Comparison of ENCODE assay signal across 26 cellular contexts in genomic region chr13:50412046-50412617, GRCh38.
A peak's percentile ranks its signal among the peaks of the same experiment; 100 is the strongest.
DNase-seq lines count a peak whose midpoint lies in the region; ATAC-seq, FAIRE-seq and TF ChIP-seq lines count a peak whose summit lies in the region.
"Had no signal": no experiment of that assay in that cellular context is flagged by ENCODE, and none has a peak within 500 bp of the region (broad histone marks: within the 10 kb centered on the region; RNA-seq: fewer than 3 reads in every experiment).

No MANE protein-coding gene starts in this region.

- peaks cover 4% of the 10 kb centered on the region for H3K36me3 Mint-ChIP-seq in MCF 10A (ENCODE audit: insufficient read depth, unreplicated experiment)
- peaks cover 5% of the 10 kb centered on the region for H3K36me3 Mint-ChIP-seq in astrocyte (ENCODE audit: low read depth, unreplicated experiment)
- H3K36me3 Mint-ChIP-seq: activated naive CD4-positive, alpha-beta T cell treated with anti-CD3 and anti-CD28 coated beads, Interleukin-2, amount 10 ng/mL, durations not matched to agents 7 days and 5 days had no signal

- TF ChIP-seq CTCF in MCF 10A (IDR thresholded peaks at IDR 0.05; ENCODE audit: unreplicated experiment) (no peak), breast epithelium (IDR thresholded peaks at IDR 0.05) (no peak), astrocyte (IDR thresholded peaks at IDR 0.05; ENCODE audit: insufficient read depth, low read depth, low read length) (no peak), left lung (IDR thresholded peaks at IDR 0.05) (no peak), gastrocnemius medialis (IDR thresholded peaks at IDR 0.05 in 4 of 5, conservative IDR thresholded peaks at IDR 0.05 in 1 of 5) (no peak)

- H3K27me3 Mint-ChIP-seq in MCF 10A (ENCODE audit: insufficient read depth, unreplicated experiment) (no peaks in the 10 kb centered on the region), astrocyte (ENCODE audit: low read depth, unreplicated experiment) (no peaks in the 10 kb centered on the region)
- H3K27me3 Mint-ChIP-seq: dendritic cell treated with granulocyte-macrophage colony-stimulating factor and Interleukin-4, amounts not matched to agents 40 ng/mL and 50 ng/mL, for 4 days had no signal

- H3K4me2 ChIP-seq in astrocyte (ENCODE audit: low read length), result peak overlapping the region; percentile 55
- H3K4me2 ChIP-seq: KMS-11 had no signal

- H3K9me3 ChIP-seq in breast epithelium, result no peaks in the 10 kb centered on the region
- H3K9me3 ChIP-seq in astrocyte (ENCODE audit: insufficient read depth, low read depth, low read length), result no peaks in the 10 kb centered on the region
- no peaks in the 10 kb centered on the region for H3K9me3 ChIP-seq in left lung
- no peaks in the 10 kb centered on the region for H3K9me3 ChIP-seq in gastrocnemius medialis
- H3K9me3 ChIP-seq: BE2C, stomach, tibial artery had no signal

- H3K9me3 Mint-ChIP-seq in MCF 10A (ENCODE audit: unreplicated experiment) (peaks cover 12% of the 10 kb centered on the region), astrocyte (ENCODE audit: unreplicated experiment) (peaks cover 6% of the 10 kb centered on the region)

- no peaks in the 10 kb centered on the region for H3K27me3 ChIP-seq in breast epithelium
- no peaks in the 10 kb centered on the region for H3K27me3 ChIP-seq in astrocyte (ENCODE audit: insufficient read depth, low read length)
- no peaks in the 10 kb centered on the region for H3K27me3 ChIP-seq in left lung
- no peaks in the 10 kb centered on the region for H3K27me3 ChIP-seq in gastrocnemius medialis
- H3K27me3 ChIP-seq: BE2C, heart left ventricle, stomach, tibial artery had no signal

- H3K27ac ChIP-seq in breast epithelium (no peak overlapping the region), astrocyte (ENCODE audit: low read depth, low read length) (peak overlapping the region; percentile 33), left lung (peak overlapping the region in 1 of 2 donors; percentile 42), gastrocnemius medialis (peak overlapping the region in 1 of 4 donors; percentile 58)
- H3K27ac ChIP-seq: KMS-11, stomach had no signal

- ATAC-seq in left lung, result peak; percentile 52
- ATAC-seq in gastrocnemius medialis, result no peak
- no peak for ATAC-seq in GM19452 (IDR thresholded peaks at IDR 0.05; ENCODE audit: unreplicated experiment)
- ATAC-seq: activated CD8-positive, alpha-beta memory T cell treated with anti-CD3 and anti-CD28 coated beads, Interleukin-2, amount 10 ng/mL, durations not matched to agents 7 days and 5 days; activated T-cell treated with anti-CD3 and anti-CD28 coated beads, Interleukin-2, amount 50 U/mL, for 72 hours had no signal

- H3K4me3 Mint-ChIP-seq in MCF 10A (ENCODE audit: unreplicated experiment) (no peak overlapping the region), astrocyte (ENCODE audit: unreplicated experiment) (no peak overlapping the region)
- H3K4me3 Mint-ChIP-seq: activated CD8-positive, alpha-beta memory T cell treated with anti-CD3 and anti-CD28 coated beads, Interleukin-2, amount 10 ng/mL, durations not matched to agents 7 days and 5 days; activated naive CD4-positive, alpha-beta T cell treated with anti-CD3 and anti-CD28 coated beads, Interleukin-2, amount 10 ng/mL, durations not matched to agents 7 days and 5 days; activated T-cell treated with anti-CD3 and anti-CD28 coated beads, Interleukin-2, amount 50 U/mL, for 72 hours; dendritic cell treated with granulocyte-macrophage colony-stimulating factor and Interleukin-4, amounts not matched to agents 40 ng/mL and 50 ng/mL, for 4 days had no signal

- in situ Hi-C loops in gastrocnemius medialis (cut with MboI; ENCODE audit: low sequenced_read_pairs in 4 of 4), result no loop called here

- no peak overlapping the region for H3K4me3 ChIP-seq in breast epithelium
- no peak overlapping the region for H3K4me3 ChIP-seq in astrocyte (ENCODE audit: insufficient read depth, low read depth, low read length)
- H3K4me3 ChIP-seq in left lung, result no peak overlapping the region
- H3K4me3 ChIP-seq in gastrocnemius medialis, result no peak overlapping the region
- H3K4me3 ChIP-seq: heart left ventricle, stomach, tibial artery had no signal

- POLR2A ChIA-PET in MCF 10A (lab: Yijun Ruan, JAX), result interaction anchor here (0.9 to 2.8 kb wide), 6 partner anchors 7 to 117 kb away, joined by 3 to 23 read pairs (median 4); no protein-coding TSS in a partner anchor

- peak; percentile 73 for FAIRE-seq in astrocyte (lab: Jason Lieb, UNC)
- FAIRE-seq: endometrium, GM12892 had no signal

- intact Hi-C loops in MCF 10A (cut with micrococcal nuclease) (no loop called here), breast epithelium (cut with DNase I; ENCODE audit: low total_unique reads) (no loop called here), left lung (cut with DNase I) (no loop called here), gastrocnemius medialis (cut with DNase I; ENCODE audit: low total_unique reads) (no loop called here)

- H3K36me3 ChIP-seq in breast epithelium (no peaks in the 10 kb centered on the region), astrocyte (ENCODE audit: insufficient read depth, low read length) (no peaks in the 10 kb centered on the region), left lung (no peaks in the 10 kb centered on the region), gastrocnemius medialis (no peaks in the 10 kb centered on the region)
- H3K36me3 ChIP-seq: BE2C, heart left ventricle, stomach, tibial artery had no signal

- TF ChIP-seq POLR2A in breast epithelium (IDR thresholded peaks at IDR 0.05) (no peak), gastrocnemius medialis (IDR thresholded peaks at IDR 0.05) (no peak)

- H3K4me1 Mint-ChIP-seq in MCF 10A (ENCODE audit: insufficient read depth, unreplicated experiment), result peaks cover 14% of the 10 kb centered on the region
- H3K4me1 Mint-ChIP-seq in astrocyte (ENCODE audit: low read depth, unreplicated experiment), result peaks cover 30% of the 10 kb centered on the region
- H3K4me1 Mint-ChIP-seq: activated CD8-positive, alpha-beta memory T cell treated with anti-CD3 and anti-CD28 coated beads, Interleukin-2, amount 10 ng/mL, durations not matched to agents 7 days and 5 days; activated naive CD4-positive, alpha-beta T cell treated with anti-CD3 and anti-CD28 coated beads, Interleukin-2, amount 10 ng/mL, durations not matched to agents 7 days and 5 days had no signal

- no peak overlapping the region for H2AFZ ChIP-seq in astrocyte (ENCODE audit: low read depth, low read length)

- no TSS peak for BruUV-seq in MCF 10A (replicated peaks; lab: Mats Ljungman, UMichigan)

- CTCF ChIA-PET in MCF 10A (lab: Yijun Ruan, JAX), result interaction anchor here (1.1 kb wide), 1 partner anchor 11 kb away, joined by 4 read pairs; no protein-coding TSS in a partner anchor

- DNase-seq in MCF 10A (ENCODE audit: unreplicated experiment) (no peak), breast epithelium (ENCODE audit: low spot score in 2 of 2) (no peak), astrocyte (ENCODE audit: low read depth) (peak; percentile 32), left lung (no peak), NCI-H1436 treated with DMSO at 0.1 percent for 48 hours (lab: John Stamatoyannopoulos, UW) (no peak), AG08396 (ENCODE audit: low spot score) (no peak), gastrocnemius medialis (no peak)
- DNase-seq: activated CD4-positive, alpha-beta T cell treated with anti-CD3 and anti-CD28 coated beads, Interleukin-2, amount 50 U/mL, for 1 hour; activated CD8-positive, alpha-beta memory T cell treated with anti-CD3 and anti-CD28 coated beads, Interleukin-2, amount 10 ng/mL, durations not matched to agents 7 days and 5 days; activated naive CD4-positive, alpha-beta T cell treated with anti-CD3 and anti-CD28 coated beads, Interleukin-2, amount 10 ng/mL, durations not matched to agents 7 days and 5 days; activated T-cell treated with anti-CD3 and anti-CD28 coated beads, Interleukin-2, amount 50 U/mL, for 72 hours; BE2C; caudate nucleus; heart left ventricle; NCI-H146; NCI-H2171 treated with DMSO at 0.1 percent for 48 hours; NCI-H524 treated with DMSO at 0.1 percent for 48 hours; RPMI8226; stimulated activated CD8-positive, alpha-beta memory T cell treated with anti-CD3 and anti-CD28 coated beads, Interleukin-4, amount 100 ng/mL, for 48 hours; stomach; tibial artery had no signal

- H3K4me1 ChIP-seq in breast epithelium, result no peaks in the 10 kb centered on the region
- peaks cover 26% of the 10 kb centered on the region for H3K4me1 ChIP-seq in astrocyte (ENCODE audit: insufficient read depth, low read length)
- H3K4me1 ChIP-seq in left lung, result peaks cover 6 to 10% of the 10 kb centered on the region in 2 donors
- peaks cover 9 to 11% of the 10 kb centered on the region in 2 donors for H3K4me1 ChIP-seq in gastrocnemius medialis
- H3K4me1 ChIP-seq: BE2C had no signal

- no peaks in the 10 kb centered on the region for H4K20me1 ChIP-seq in astrocyte (ENCODE audit: insufficient read depth, low read length)

- no peak overlapping the region for H3K9ac ChIP-seq in astrocyte (ENCODE audit: low read length)
- H3K9ac ChIP-seq: KMS-11 had no signal

- no peaks in the 10 kb centered on the region for H3K79me2 ChIP-seq in astrocyte (ENCODE audit: insufficient read depth, low read length)

- H3K27ac Mint-ChIP-seq in MCF 10A (ENCODE audit: low read depth, unreplicated experiment), result peak overlapping the region; percentile 85
- H3K27ac Mint-ChIP-seq in astrocyte (ENCODE audit: unreplicated experiment), result no peak overlapping the region
- H3K27ac Mint-ChIP-seq: activated CD8-positive, alpha-beta memory T cell treated with anti-CD3 and anti-CD28 coated beads, Interleukin-2, amount 10 ng/mL, durations not matched to agents 7 days and 5 days; activated naive CD4-positive, alpha-beta T cell treated with anti-CD3 and anti-CD28 coated beads, Interleukin-2, amount 10 ng/mL, durations not matched to agents 7 days and 5 days; activated T-cell treated with anti-CD3 and anti-CD28 coated beads, Interleukin-2, amount 50 U/mL, for 72 hours; dendritic cell treated with granulocyte-macrophage colony-stimulating factor and Interleukin-4, amounts not matched to agents 40 ng/mL and 50 ng/mL, for 4 days had no signal
